In the genomic region with DNA sequence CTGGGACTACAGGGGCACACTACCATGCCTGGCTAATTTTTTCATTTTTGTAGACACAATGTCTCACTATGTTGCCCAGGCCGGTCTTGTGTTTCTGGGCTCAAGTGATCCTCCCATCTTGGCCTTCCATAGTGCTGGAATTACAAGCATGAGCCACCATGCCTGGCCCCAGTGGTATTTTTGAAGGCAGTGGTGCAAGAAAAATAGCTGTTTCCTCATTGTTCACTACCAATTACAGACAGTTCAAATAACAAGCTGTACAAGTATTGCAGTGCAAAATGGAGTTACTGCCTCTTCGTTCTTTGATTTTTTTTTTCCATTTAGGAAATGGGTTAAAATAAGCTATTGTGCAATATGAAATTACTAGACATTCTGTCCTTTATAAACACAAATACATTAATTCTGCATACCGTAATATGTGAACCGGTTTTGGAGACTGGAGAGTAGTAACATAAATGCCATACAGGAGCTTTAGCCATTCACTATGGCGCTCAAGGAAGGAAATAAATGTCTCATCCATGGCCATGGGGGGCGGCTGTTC, we compare ENCODE assay signal across 23 cellular contexts. TPM values are rescaled to one million over a fixed set of nuclear protein-coding genes. Genes with fewer than 3 reads are reported as not detected.
DNase-seq lines count a peak whose midpoint lies in the region; ATAC-seq, FAIRE-seq and TF ChIP-seq lines count a peak whose summit lies in the region.
"Had no signal": no experiment of that assay in that cellular context is flagged by ENCODE, and none has a peak within 500 bp of the region (broad histone marks: within the 10 kb centered on the region; RNA-seq: fewer than 3 reads in every experiment).

No MANE protein-coding gene starts in this region.

- peak overlapping the region; percentile 43; the same call in 1 of the 2 replicates for H2AK5ac ChIP-seq in IMR-90 (ENCODE audit: low read depth, low read length)

- H3K18ac ChIP-seq in IMR-90 (ENCODE audit: low read depth, low read length), result no peak overlapping the region

- no peaks in the 10 kb centered on the region for H4K20me1 ChIP-seq in IMR-90 (ENCODE audit: insufficient read depth, low read length)
- no peaks in the 10 kb centered on the region for H4K20me1 ChIP-seq in K562 (replicated peaks; ENCODE audit: control insufficient read depth, insufficient read depth, low read length)
- H4K20me1 ChIP-seq in osteoblast (ENCODE audit: insufficient read depth, low read length), result no peaks in the 10 kb centered on the region
- H4K20me1 ChIP-seq: BLaER1 treated with 17β-estradiol and CSF1 and Interleukin-3, amounts not matched to agents 10 nM and 100 nM had no signal

- no peak overlapping the region for H3K4me3 Mint-ChIP-seq in MCF 10A (ENCODE audit: unreplicated experiment)
- H3K4me3 Mint-ChIP-seq in activated naive CD8-positive, alpha-beta T cell treated with anti-CD3 and anti-CD28 coated beads for 36 hours, result no peak overlapping the region
- H3K4me3 Mint-ChIP-seq: B cell; CD4-positive, alpha-beta T cell; CD8-positive, alpha-beta T cell had no signal

- H3K4me2 ChIP-seq in IMR-90 (ENCODE audit: low read depth, low read length) (no peak overlapping the region), K562 (ENCODE audit: insufficient read depth, low read length) (no peak overlapping the region), osteoblast (ENCODE audit: insufficient read depth, low read length) (no peak overlapping the region)
- H3K4me2 ChIP-seq: A549 had no signal

- H2BK20ac ChIP-seq in IMR-90 (ENCODE audit: low read depth, low read length), result 0 out of 2 replicates have a peak overlapping the region, but pooled peaks have one; percentile 29

- no TSS peak for BruUV-seq in MCF 10A (replicated peaks; lab: Mats Ljungman, UMichigan)
- no TSS peak for BruUV-seq in IMR-90 (replicated peaks; lab: Mats Ljungman, UMichigan)
- BruUV-seq in K562 (replicated peaks; lab: Mats Ljungman, UMichigan), result no TSS peak

- no peak for TF ChIP-seq RAD21 in IMR-90 (IDR thresholded peaks at IDR 0.05; ENCODE audit: low read length)
- TF ChIP-seq RAD21 in K562 (CRISPR knock-in tag; conservative IDR thresholded peaks at IDR 0.05 in 1 of 2, IDR thresholded peaks at IDR 0.05 in 1 of 2), result no peak

- intact Hi-C loops in MCF 10A (cut with micrococcal nuclease), result loop anchor here (1.0 to 5.0 kb wide), 4 partner anchors 21 to 331 kb away; no protein-coding TSS in a partner anchor
- intact Hi-C loops in breast epithelium (cut with DNase I; ENCODE audit: low total_unique reads), result no loop called here
- intact Hi-C loops in IMR-90 (cut with micrococcal nuclease), result no loop called here
- intact Hi-C loops in K562 (cut with micrococcal nuclease), result no loop called here
- intact Hi-C loops in right cardiac atrium (cut with DNase I), result no loop called here

- peaks cover 26% of the 10 kb centered on the region for H3K4me1 Mint-ChIP-seq in MCF 10A (ENCODE audit: insufficient read depth, unreplicated experiment)
- H3K4me1 Mint-ChIP-seq in activated naive CD8-positive, alpha-beta T cell treated with anti-CD3 and anti-CD28 coated beads for 36 hours, result peaks cover 15% of the 10 kb centered on the region
- H3K4me1 Mint-ChIP-seq: B cell had no signal

- no peak overlapping the region for H4K5ac ChIP-seq in IMR-90 (ENCODE audit: low read depth, low read length)

- in situ Hi-C loops in IMR-90 (cut with MboI; ENCODE audit: low sequenced_read_pairs), result loop anchor here (5.0 kb wide), 1 partner anchor 169 kb away; no protein-coding TSS in a partner anchor
- in situ Hi-C loops in K562 (cut with MboI), result loop anchor here (5.0 kb wide), 1 partner anchor 169 kb away; no protein-coding TSS in a partner anchor

- no peak overlapping the region for H3K14ac ChIP-seq in IMR-90 (replicated peaks; ENCODE audit: low read depth, low read length)

- H3K36me3 Mint-ChIP-seq in MCF 10A (ENCODE audit: insufficient read depth, unreplicated experiment), result no peaks in the 10 kb centered on the region
- H3K36me3 Mint-ChIP-seq in activated naive CD8-positive, alpha-beta T cell treated with anti-CD3 and anti-CD28 coated beads for 36 hours, result peaks cover 2% of the 10 kb centered on the region
- H3K36me3 Mint-ChIP-seq: CD8-positive, alpha-beta T cell had no signal

- H3K9me3 ChIP-seq in breast epithelium (no peaks in the 10 kb centered on the region), IMR-90 (ENCODE audit: control insufficient read depth, insufficient read depth, low read length) (no peaks in the 10 kb centered on the region), K562 (replicated peaks; ENCODE audit: control insufficient read depth, insufficient read depth, low read depth, low read length) (no peaks in the 10 kb centered on the region), osteoblast (ENCODE audit: low read depth, low read length) (no peaks in the 10 kb centered on the region), right cardiac atrium (ENCODE audit: control insufficient read depth, low read length) (no peaks in the 10 kb centered on the region)
- H3K9me3 ChIP-seq: Caco-2 had no signal

- POLR2A ChIA-PET in MCF 10A (lab: Yijun Ruan, JAX), result interaction anchor here (0.7 to 1.6 kb wide), 4 partner anchors 12 to 560 kb away, joined by 3 to 4 read pairs (median 4); no protein-coding TSS in a partner anchor
- POLR2A ChIA-PET in IMR-90 (lab: Charles Lee; ENCODE audit: unreplicated experiment), result no interaction called here
- POLR2A ChIA-PET in K562 (lab: Yijun Ruan, JAX), result interaction anchor here (0.6 to 1.1 kb wide), 2 partner anchors 12 to 606 kb away, joined by 3 to 6 read pairs; no protein-coding TSS in a partner anchor

- H4K8ac ChIP-seq in IMR-90 (ENCODE audit: low read depth in 2 of 2, low read length in 2 of 2), result no peak overlapping the region

- H3K27me3 Mint-ChIP-seq in MCF 10A (ENCODE audit: insufficient read depth, unreplicated experiment), result no peaks in the 10 kb centered on the region
- peaks cover 37% of the 10 kb centered on the region for H3K27me3 Mint-ChIP-seq in activated naive CD8-positive, alpha-beta T cell treated with anti-CD3 and anti-CD28 coated beads for 36 hours

- TF ChIP-seq POLR2A in breast epithelium (IDR thresholded peaks at IDR 0.05), result no peak
- TF ChIP-seq POLR2A in IMR-90 (IDR thresholded peaks at IDR 0.05; ENCODE audit: low read depth, low read length), result no peak
- no peak for TF ChIP-seq POLR2A in K562 (conservative IDR thresholded peaks at IDR 0.05)

- H2AFZ ChIP-seq in IMR-90 (replicated peaks; ENCODE audit: low read length, poor library complexity) (no peak overlapping the region), K562 (ENCODE audit: low read depth, low read length) (no peak overlapping the region), osteoblast (ENCODE audit: low read length) (peak overlapping the region; percentile 27)

- H3K4ac ChIP-seq in IMR-90 (ENCODE audit: low read depth, low read length), result no peak overlapping the region

- H3K27ac Mint-ChIP-seq in MCF 10A (ENCODE audit: low read depth, unreplicated experiment), result peak overlapping the region; percentile 85
- H3K27ac Mint-ChIP-seq in activated naive CD8-positive, alpha-beta T cell treated with anti-CD3 and anti-CD28 coated beads for 36 hours, result no peak overlapping the region
- H3K27ac Mint-ChIP-seq: B cell; CD4-positive, alpha-beta T cell; CD8-positive, alpha-beta T cell had no signal

- H3K4me1 ChIP-seq in breast epithelium (no peaks in the 10 kb centered on the region), IMR-90 (ENCODE audit: control insufficient read depth, insufficient read depth, low read length) (peaks cover 3% of the 10 kb centered on the region; the same call in 1 of the 2 replicates), K562 (replicated peaks in 1 of 2; ENCODE audit: control insufficient read depth in 2 of 2, insufficient read depth in 2 of 2, low read length in 2 of 2) (no peaks in the 10 kb centered on the region), osteoblast (ENCODE audit: insufficient read depth, low read length) (peaks cover 29% of the 10 kb centered on the region), right cardiac atrium (ENCODE audit: control insufficient read depth, insufficient read depth, low read length) (peaks cover 2% of the 10 kb centered on the region)

- H3K9ac ChIP-seq in IMR-90 (ENCODE audit: low read depth, low read length), result no peak overlapping the region
- H3K9ac ChIP-seq in K562 (ENCODE audit: insufficient read depth in 1 of 2, low read depth in 2 of 2, low read length in 2 of 2), result no peak overlapping the region
- H3K9ac ChIP-seq: BLaER1 treated with 17β-estradiol and CSF1 and Interleukin-3, amounts not matched to agents 10 nM and 100 nM had no signal

- H4K91ac ChIP-seq in IMR-90 (ENCODE audit: insufficient read depth, low read depth, low read length), result no peak overlapping the region

- H2BK5ac ChIP-seq in IMR-90 (ENCODE audit: low read depth, low read length, poor library complexity, severe bottlenecking), result no peak overlapping the region

- CTCF ChIA-PET in MCF 10A (lab: Yijun Ruan, JAX), result interaction anchor here (0.5 to 10.6 kb wide), 28 partner anchors 8 to 558 kb away, joined by 3 to 146 read pairs (median 4); partner anchors contain the start of genes AGBL3 and CYREN
- CTCF ChIA-PET in IMR-90 (lab: Yijun Ruan, JAX), result interaction anchor here (0.7 kb wide), 2 partner anchors 113 to 137 kb away, joined by 3 read pairs; no protein-coding TSS in a partner anchor
- CTCF ChIA-PET in K562 (lab: Yijun Ruan, JAX; ENCODE audit: low intra/inter-chr PET ratio), result no interaction called here

- no peaks in the 10 kb centered on the region for H3K27me3 ChIP-seq in breast epithelium
- no peaks in the 10 kb centered on the region for H3K27me3 ChIP-seq in IMR-90 (ENCODE audit: control insufficient read depth, insufficient read depth, low read length)
- peaks cover 3% of the 10 kb centered on the region in 2 experiments; a peak in 1 of 5 replicates for H3K27me3 ChIP-seq in K562 (ENCODE audit: control insufficient read depth in 2 of 2, insufficient read depth in 2 of 2, low read length in 2 of 2)
- H3K27me3 ChIP-seq in osteoblast (ENCODE audit: insufficient read depth, low read length), result no peaks in the 10 kb centered on the region
- H3K27me3 ChIP-seq in right cardiac atrium (ENCODE audit: control insufficient read depth, insufficient read depth), result no peaks in the 10 kb centered on the region
- H3K27me3 ChIP-seq: BLaER1 treated with 17β-estradiol and CSF1 and Interleukin-3, amounts not matched to agents 10 nM and 100 nM had no signal

- no peak for ATAC-seq in IMR-90 (ENCODE audit: low read depth)
- ATAC-seq in K562, result no peak
- no peak for ATAC-seq in right cardiac atrium
- ATAC-seq: A549; CD8-positive, alpha-beta T cell had no signal

- H3K56ac ChIP-seq in IMR-90 (ENCODE audit: extremely low read depth, insufficient read depth, low read length), result no peak overlapping the region

- H2AK9ac ChIP-seq in IMR-90 (replicated peaks; ENCODE audit: low read depth, low read length, poor library complexity), result no peak overlapping the region

- TF ChIP-seq CTCF in MCF 10A (IDR thresholded peaks at IDR 0.05; ENCODE audit: unreplicated experiment) (no peak), breast epithelium (IDR thresholded peaks at IDR 0.05) (no peak), IMR-90 (conservative IDR thresholded peaks at IDR 0.05; ENCODE audit: low read depth, low read length) (no peak), K562 (IDR thresholded peaks at IDR 0.05 in 2 of 3, conservative IDR thresholded peaks at IDR 0.05 in 1 of 3; ENCODE audit: insufficient read depth in 2 of 3, low read depth in 1 of 3, low read length in 3 of 3) (no peak), osteoblast (IDR thresholded peaks at IDR 0.05; ENCODE audit: extremely low read depth, low read depth, low read length) (no peak)

- DNase-seq in MCF 10A (ENCODE audit: unreplicated experiment) (no peak), breast epithelium (ENCODE audit: low spot score in 2 of 2) (no peak), IMR-90 (no peak), K562 (ENCODE audit: extremely low read depth in 1 of 4, low spot score in 3 of 4) (no peak), osteoblast (ENCODE audit: insufficient read length, low spot score, missing footprints) (no peak), right cardiac atrium (no peak), SKM-1 treated with dmso at 0.1 percent for 144 hours (lab: John Stamatoyannopoulos, UW; ENCODE audit: unreplicated experiment) (no peak)
- no peak for DNase-seq in activated naive CD8-positive, alpha-beta T cell treated with anti-CD3 and anti-CD28 coated beads for 36 hours
- DNase-seq: Caco-2; Calu3; CD4-positive, alpha-beta T cell; CD8-positive, alpha-beta T cell; DMS79 treated with DMSO at 0.1 percent for 48 hours; GF-D8 had no signal

- H3K27ac ChIP-seq in breast epithelium (no peak overlapping the region), IMR-90 (ENCODE audit: insufficient read depth, low read length) (no peak overlapping the region), K562 (ENCODE audit: extremely low read depth, low read depth, low read length) (no peak overlapping the region), osteoblast (ENCODE audit: low read depth, low read length) (no peak overlapping the region), right cardiac atrium (ENCODE audit: low read length) (no peak overlapping the region)
- H3K27ac ChIP-seq: 22Rv1; BLaER1 treated with 17β-estradiol and CSF1 and Interleukin-3, amounts not matched to agents 10 nM and 100 nM; C4-2B had no signal

- no CpG with 5 or more reads among the region's 6 CpGs for WGBS in IMR-90 (ENCODE audit: extremely low coverage in 2 of 2, insufficient read length in 1 of 2), 2 experiments
- under 1% methylated on average over 6 of the region's 6 CpGs for WGBS in K562 (ENCODE audit: insufficient coverage, low coverage, missing lambda C conversion rate)
- WGBS in right cardiac atrium, result 86% methylated on average over 6 of the region's 6 CpGs

- H3K36me3 ChIP-seq in breast epithelium (no peaks in the 10 kb centered on the region), IMR-90 (ENCODE audit: control insufficient read depth, insufficient read depth, low read length) (no peaks in the 10 kb centered on the region), K562 (ENCODE audit: control insufficient read depth, insufficient read depth, low read length) (no peaks in the 10 kb centered on the region), osteoblast (ENCODE audit: insufficient read depth, low read length) (no peaks in the 10 kb centered on the region)
- H3K36me3 ChIP-seq: BLaER1 treated with 17β-estradiol and CSF1 and Interleukin-3, amounts not matched to agents 10 nM and 100 nM had no signal

- H3K9me3 Mint-ChIP-seq in MCF 10A (ENCODE audit: unreplicated experiment), result peaks cover 9% of the 10 kb centered on the region
- H3K9me3 Mint-ChIP-seq in activated naive CD8-positive, alpha-beta T cell treated with anti-CD3 and anti-CD28 coated beads for 36 hours, result no peaks in the 10 kb centered on the region
- H3K9me3 Mint-ChIP-seq: CD4-positive, alpha-beta T cell; CD8-positive, alpha-beta T cell had no signal

- H2BK15ac ChIP-seq in IMR-90 (ENCODE audit: low read depth, low read length), result no peak overlapping the region

- FAIRE-seq in K562 (lab: Jason Lieb, UNC), result no peak
- FAIRE-seq: A549, D721Med, G401.6, GM12891, GM19239 had no signal

- H3K9me1 ChIP-seq in IMR-90 (ENCODE audit: insufficient read depth, low read length) (peaks cover 4% of the 10 kb centered on the region), K562 (ENCODE audit: control insufficient read depth, insufficient read depth, low read length) (no peaks in the 10 kb centered on the region)

- H2BK120ac ChIP-seq in IMR-90 (ENCODE audit: low read depth, low read length), result peak overlapping the region; percentile 24; the same call in 1 of the 2 replicates

- H3K23ac ChIP-seq in IMR-90 (ENCODE audit: low read depth, low read length), result no peak overlapping the region

- H3K79me2 ChIP-seq in K562 (ENCODE audit: control insufficient read depth, insufficient read depth, low read length) (no peaks in the 10 kb centered on the region), osteoblast (ENCODE audit: insufficient read depth, low read length) (no peaks in the 10 kb centered on the region)

- H3K79me1 ChIP-seq in IMR-90 (ENCODE audit: low read depth in 1 of 2, low read length in 2 of 2), result no peaks in the 10 kb centered on the region

- no peak overlapping the region for H3K4me3 ChIP-seq in breast epithelium
- H3K4me3 ChIP-seq in IMR-90 (ENCODE audit: insufficient read depth, low read depth, low read length), result no peak overlapping the region
- no peak overlapping the region for H3K4me3 ChIP-seq in K562
- no peak overlapping the region for H3K4me3 ChIP-seq in osteoblast (ENCODE audit: insufficient read depth, low read length)
- no peak overlapping the region for H3K4me3 ChIP-seq in right cardiac atrium (ENCODE audit: low read length)
- H3K4me3 ChIP-seq: A549; BLaER1 treated with 17β-estradiol and CSF1 and Interleukin-3, amounts not matched to agents 10 nM and 100 nM had no signal

- dilution Hi-C loops in IMR-90 (cut with HindIII; ENCODE audit: low sequenced_read_pairs, unreplicated experiment), result no loop called here

- no peak for TF ChIP-seq EP300 in K562 (IDR thresholded peaks at IDR 0.05; ENCODE audit: low read length)

RNA-seq across cellular contexts. Expression of gene BPGM, which starts 35.0 kb away (rescaled TPM):
- total RNA-seq in MCF 10A (2022), result 8.2 and 10.8 TPM in 2 replicates
- total RNA-seq in breast epithelium, result 10 to 100 TPM; 12.3 to 18.7 (median 16.4) TPM
- total RNA-seq in IMR-90 (2012; rRNA removed), result 18.8 and 32.8 TPM in 2 replicates
- 16.8 and 20.0 TPM in 2 replicates for polyA plus RNA-seq in IMR-90 (2012; rRNA removed)
- 5.1 and 9.8 TPM in 2 replicates for polyA plus RNA-seq in IMR-90 (2012; cell fraction: cytosol; rRNA removed)
- polyA plus RNA-seq in IMR-90 (2012; cell fraction: nucleus; rRNA removed; ENCODE audit: low replicate concordance), result 1.6 and 14.7 TPM in 2 replicates
- 11.3 and 14.7 TPM in 2 replicates for total RNA-seq in K562 (2011; cell fraction: chromatin; rRNA removed; ENCODE audit: low replicate concordance)
- 5.7 and 7.1 TPM in 2 replicates for total RNA-seq in K562 (2011; cell fraction: nucleolus; rRNA removed)
- total RNA-seq in K562 (2011; cell fraction: nucleoplasm; rRNA removed), result 7.7 and 8.3 TPM in 2 replicates
- 16.2 and 17.1 TPM in 2 replicates for total RNA-seq in K562 (2014; rRNA removed)
- 21.2 and 22.3 TPM in 2 replicates for total RNA-seq in K562 (2014; rRNA removed; fragmentation: Illumina TruSeq; extraction: Trizol)
- total RNA-seq in K562 (2015; rRNA removed; fragmentation: Illumina TruSeq; extraction: Trizol), result 16.3 and 17.7 TPM in 2 replicates
- 14.1 and 15.7 TPM in 2 replicates for total RNA-seq in K562 (2021)
- polyA plus RNA-seq in K562 (2011; rRNA removed), result 18.0 and 24.1 TPM in 2 replicates
- polyA plus RNA-seq in K562 (2011; cell fraction: cytosol; rRNA removed), result 6.4 and 13.1 TPM in 2 replicates
- 3.6 and 6.0 TPM in 2 replicates for polyA plus RNA-seq in K562 (2011; cell fraction: nucleus; rRNA removed)
- polyA plus RNA-seq in K562 (2012), result 12.3 and 13.9 TPM in 2 replicates
- polyA plus RNA-seq in K562 (2014; fragmentation: Illumina TruSeq; extraction: Trizol), result 23.3 and 25.3 TPM in 2 replicates
- polyA plus RNA-seq in K562 (2014; fragmentation: Nextera tagmentation; extraction: Ambion mirVana), result 10 to 100 TPM; 33.0 to 46.1 TPM
- 17.0 and 20.3 TPM in 2 replicates for polyA plus RNA-seq in K562 (2014; rRNA removed)
- 18.3 and 19.4 TPM in 2 replicates for polyA minus RNA-seq in K562 (2011; rRNA and poly(A)+ RNA removed)
- polyA minus RNA-seq in K562 (2011; cell fraction: cytosol; rRNA and poly(A)+ RNA removed), result 3.6 and 6.2 TPM in 2 replicates
- 4.3 and 6.8 TPM in 2 replicates for polyA minus RNA-seq in K562 (2011; cell fraction: nucleus; rRNA and poly(A)+ RNA removed)
- total RNA-seq in osteoblast, result 43.6 and 64.8 TPM in 2 replicates
- total RNA-seq in right cardiac atrium, result 10 to 100 TPM; 12.9 to 18.2 (median 14.3) TPM
- polyA plus RNA-seq in right cardiac atrium, result 16.7 TPM
- total RNA-seq in activated naive CD8-positive, alpha-beta T cell treated with anti-CD3 and anti-CD28 coated beads for 36 hours, result 10 to 100 TPM; 16.3 to 17.4 TPM
